ENCODE assay signal across 30 cellular contexts in the genomic region with DNA sequence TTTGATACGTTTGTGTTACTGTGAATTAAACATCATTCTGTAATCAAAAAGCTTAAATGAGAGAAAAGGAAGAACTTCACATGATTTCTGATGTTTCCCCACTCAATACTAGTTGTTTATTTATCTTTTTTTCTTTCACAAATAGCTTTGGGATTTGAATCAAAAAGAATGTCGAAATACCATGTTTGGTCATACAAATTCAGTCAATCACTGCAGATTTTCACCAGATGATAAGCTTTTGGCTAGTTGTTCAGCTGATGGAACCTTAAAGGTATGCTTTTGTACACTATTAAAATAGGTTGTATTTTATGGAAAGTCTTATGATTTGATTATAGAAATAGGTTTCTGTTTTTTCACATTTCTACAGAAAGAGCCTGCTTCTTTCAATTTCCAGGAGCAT.
"Had no signal": no experiment of that assay in that cellular context is flagged by ENCODE, and none has a peak within 500 bp of the region (broad histone marks: within the 10 kb centered on the region; RNA-seq: fewer than 3 reads in every experiment).

No MANE protein-coding gene starts in this region.

- H3K4me2 ChIP-seq: KMS-11 had no signal

- H3K4me3 ChIP-seq: body of pancreas, SJCRH30, SK-N-MC had no signal

- DNase-seq: activated CD4-positive, alpha-beta memory T cell treated with anti-CD3 and anti-CD28 coated beads, Interleukin-2, amount 10 ng/mL, durations not matched to agents 7 days and 5 days; activated CD4-positive, alpha-beta T cell treated with anti-CD3 and anti-CD28 coated beads for 1 hour; activated CD4-positive, alpha-beta T cell treated with anti-CD3 and anti-CD28 coated beads for 48 hours; activated CD4-positive, CD25-positive, alpha-beta regulatory T cell; activated CD8-positive, alpha-beta memory T cell treated with anti-CD3 and anti-CD28 coated beads for 24 hours; activated CD8-positive, alpha-beta memory T cell treated with anti-CD3 and anti-CD28 coated beads, Interleukin-2, amount 10 ng/mL, durations not matched to agents 7 days and 5 days; activated effector memory CD4-positive, alpha-beta T cell treated with anti-CD3 and anti-CD28 coated beads, Interleukin-2, amount 50 U/mL, for 16 hours; activated naive CD4-positive, alpha-beta T cell; activated naive CD4-positive, alpha-beta T cell treated with anti-CD3 and anti-CD28 coated beads, Interleukin-2, amount 50 U/mL, for 16 hours; activated naive CD8-positive, alpha-beta T cell treated with anti-CD3 and anti-CD28 coated beads for 36 hours; activated T-cell treated with anti-CD3 and anti-CD28 coated beads, Interleukin-2, amount 50 U/mL, for 1 hour; activated T-cell treated with anti-CD3 and anti-CD28 coated beads, Interleukin-2, amount 50 U/mL, for 72 hours; body of pancreas; caudate nucleus; NCI-H1105; NCI-H1417 treated with DMSO at 0.1 percent for 48 hours; NCI-H187 treated with DMSO at 0.1 percent for 48 hours; NCI-H2081; NCI-H226; NCI-H446 treated with DMSO at 0.1 percent for 48 hours; NCI-H524; NCI-H69; SHP77; SJCRH30; T1000; WERI-Rb-1 had no signal

- H3K27ac ChIP-seq: body of pancreas, KMS-11, SJCRH30, SK-N-MC, WERI-Rb-1 had no signal

- ATAC-seq: activated CD8-positive, alpha-beta memory T cell treated with anti-CD3 and anti-CD28 coated beads, Interleukin-2, amount 10 ng/mL, durations not matched to agents 7 days and 5 days; activated T-cell treated with anti-CD3 and anti-CD28 coated beads, Interleukin-2, amount 50 U/mL, for 72 hours; activated T-helper 17 cell treated with anti-CD3 and anti-CD28 coated beads, Interleukin-2, amount 50 U/mL, for 72 hours; body of pancreas; Panc1 had no signal

- H3K4me1 ChIP-seq: body of pancreas, SJCRH30 had no signal

- H3K9me3 ChIP-seq: body of pancreas, SJCRH30 had no signal

- H3K27me3 ChIP-seq: body of pancreas, SJCRH30 had no signal

- H3K9ac ChIP-seq: KMS-11 had no signal
